In the genomic region with DNA sequence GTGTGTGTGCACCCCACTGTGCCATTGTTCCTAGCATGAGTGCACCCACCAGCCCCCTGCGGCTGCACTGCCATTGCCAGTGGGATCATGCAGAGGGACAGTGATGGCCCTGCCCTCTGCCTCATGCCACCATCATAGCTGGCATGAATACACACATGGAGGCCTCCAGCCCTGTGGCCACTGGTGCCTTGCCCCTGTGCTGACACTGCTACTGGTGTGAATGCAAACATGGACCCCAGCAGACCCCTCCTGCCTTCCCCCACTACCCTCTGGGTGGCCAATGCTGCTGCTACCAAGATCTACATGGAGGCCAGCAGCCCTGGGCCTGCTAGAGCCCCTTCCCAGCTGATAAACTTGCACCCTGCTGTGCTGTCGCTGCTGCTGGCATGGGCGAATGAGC, we compare ENCODE assay signal across 29 cellular contexts.
"Had no signal": no experiment of that assay in that cellular context is flagged by ENCODE, and none has a peak within 500 bp of the region (broad histone marks: within the 10 kb centered on the region; RNA-seq: fewer than 3 reads in every experiment).

No MANE protein-coding gene starts in this region.

- DNase-seq: activated CD4-positive, alpha-beta memory T cell treated with anti-CD3 and anti-CD28 coated beads, Interleukin-2, amount 10 ng/mL, durations not matched to agents 7 days and 5 days; activated CD4-positive, alpha-beta T cell treated with anti-CD3 and anti-CD28 coated beads for 1 hour; activated CD4-positive, alpha-beta T cell treated with anti-CD3 and anti-CD28 coated beads for 4 hours; activated CD4-positive, alpha-beta T cell treated with anti-CD3 and anti-CD28 coated beads, Interleukin-2, amount 10 ng/mL, durations not matched to agents 7 days and 5 days; activated CD4-positive, alpha-beta T cell treated with anti-CD3 and anti-CD28 coated beads, Interleukin-2, amount 50 U/mL, for 4 hours; activated CD8-positive, alpha-beta memory T cell treated with anti-CD3 and anti-CD28 coated beads, Interleukin-2, amount 50 U/mL, for 48 hours; activated gamma-delta T cell; activated naive CD4-positive, alpha-beta T cell; activated naive CD4-positive, alpha-beta T cell treated with anti-CD3 and anti-CD28 coated beads, Interleukin-2, amount 10 ng/mL, durations not matched to agents 7 days and 5 days; activated naive CD8-positive, alpha-beta T cell treated with anti-CD3 and anti-CD28 coated beads, Interleukin-2, amount 10 ng/mL, durations not matched to agents 7 days and 5 days; activated T-cell treated with anti-CD3 and anti-CD28 coated beads for 4 hours; activated T-cell treated with anti-CD3 and anti-CD28 coated beads, Interleukin-2, amount 50 U/mL, for 24 hours; activated T-cell treated with anti-CD3 and anti-CD28 coated beads, Interleukin-2, amount 50 U/mL, for 72 hours; brain microvascular endothelial cell; effector CD4-positive, alpha-beta T cell; effector memory CD8-positive, alpha-beta T cell; erythroblast; foreskin keratinocyte; gastrocnemius medialis; glutamatergic neuron; T-helper 1 cell; T-helper 17 cell; T1000 had no signal

- H3K9me3 ChIP-seq: esophagus muscularis mucosa, gastrocnemius medialis had no signal

- H3K4me1 ChIP-seq: esophagus muscularis mucosa, foreskin keratinocyte, gastrocnemius medialis had no signal

- FAIRE-seq: astrocyte, bronchial epithelial cell had no signal

- ATAC-seq: activated naive CD4-positive, alpha-beta T cell treated with anti-CD3 and anti-CD28 coated beads, Interleukin-2, amount 50 U/mL, for 72 hours; activated T-cell treated with anti-CD3 and anti-CD28 coated beads, Interleukin-2, amount 50 U/mL, for 72 hours; effector memory CD8-positive, alpha-beta T cell; foreskin keratinocyte; gastrocnemius medialis; T-helper 17 cell; WTC11 had no signal

- H3K4me3 ChIP-seq: coronary artery, esophagus muscularis mucosa, gastrocnemius medialis had no signal

- H3K36me3 ChIP-seq: brain microvascular endothelial cell, esophagus muscularis mucosa, gastrocnemius medialis had no signal

- H3K27ac ChIP-seq: brain microvascular endothelial cell, coronary artery, esophagus muscularis mucosa, foreskin keratinocyte, gastrocnemius medialis had no signal

- H3K27me3 ChIP-seq: brain microvascular endothelial cell, esophagus muscularis mucosa, foreskin keratinocyte, gastrocnemius medialis had no signal
